In genomic region chr13:36190771-36191170, GRCh38 we compare ENCODE assay signal across 19 cellular contexts. TPM values are rescaled to one million over a fixed set of nuclear protein-coding genes. Genes with fewer than 3 reads are reported as not detected.
"Had no signal": no experiment of that assay in that cellular context is flagged by ENCODE, and none has a peak within 500 bp of the region (broad histone marks: within the 10 kb centered on the region; RNA-seq: fewer than 3 reads in every experiment).

No MANE protein-coding gene starts in this region.

- H3K27ac Mint-ChIP-seq: activated CD4-positive, alpha-beta memory T cell treated with anti-CD3 and anti-CD28 coated beads, Interleukin-2, amount 10 ng/mL, durations not matched to agents 7 days and 5 days; activated naive CD4-positive, alpha-beta T cell treated with anti-CD3 and anti-CD28 coated beads, Interleukin-2, amount 50 U/mL, for 24 hours; brain; natural killer cell treated with Interleukin-12 subunit alpha and Interleukin-12 subunit beta and Interleukin-15 and Interleukin-18, amount 100 ng/mL, for 72 hours; progenitor cell of endocrine pancreas; stimulated activated naive CD8-positive, alpha-beta T cell treated with anti-CD3 and anti-CD28 coated beads, Interleukin-15, Interleukin-2, amounts not matched to agents 100 ng/mL and 50 ng/mL, for 24 hours; T-helper 17 cell; type B pancreatic cell had no signal

- DNase-seq: activated CD4-positive, alpha-beta memory T cell treated with anti-CD3 and anti-CD28 coated beads, Interleukin-2, amount 10 ng/mL, durations not matched to agents 7 days and 5 days; activated CD4-positive, alpha-beta T cell treated with anti-CD3 and anti-CD28 coated beads for 4 hours; activated effector memory CD4-positive, alpha-beta T cell treated with anti-CD3 and anti-CD28 coated beads, Interleukin-2, amount 50 U/mL, for 16 hours; activated T-cell treated with anti-CD3 and anti-CD28 coated beads, Interleukin-2, amount 50 U/mL, for 4 hours; adrenal gland; dermis blood vessel endothelial cell; hippocampal formation; left ventricle myocardium inferior; nucleus accumbens; right cardiac atrium; T-helper 17 cell had no signal

- H3K4me3 Mint-ChIP-seq: activated CD4-positive, alpha-beta memory T cell treated with anti-CD3 and anti-CD28 coated beads, Interleukin-2, amount 10 ng/mL, durations not matched to agents 7 days and 5 days; activated naive CD4-positive, alpha-beta T cell treated with anti-CD3 and anti-CD28 coated beads, Interleukin-2, amount 50 U/mL, for 24 hours; activated T-cell treated with anti-CD3 and anti-CD28 coated beads, Interleukin-2, amount 50 U/mL, for 4 hours; brain; natural killer cell treated with Interleukin-12 subunit alpha and Interleukin-12 subunit beta and Interleukin-15 and Interleukin-18, amount 100 ng/mL, for 72 hours; stimulated activated naive CD8-positive, alpha-beta T cell treated with anti-CD3 and anti-CD28 coated beads, Interleukin-15, Interleukin-2, amounts not matched to agents 100 ng/mL and 50 ng/mL, for 24 hours; T-helper 17 cell; type B pancreatic cell had no signal

- H3K36me3 Mint-ChIP-seq: activated naive CD4-positive, alpha-beta T cell treated with anti-CD3 and anti-CD28 coated beads, Interleukin-2, amount 50 U/mL, for 24 hours; brain; natural killer cell treated with Interleukin-12 subunit alpha and Interleukin-12 subunit beta and Interleukin-15 and Interleukin-18, amount 100 ng/mL, for 72 hours; type B pancreatic cell had no signal

- H3K9me3 Mint-ChIP-seq: activated CD4-positive, alpha-beta memory T cell treated with anti-CD3 and anti-CD28 coated beads, Interleukin-2, amount 10 ng/mL, durations not matched to agents 7 days and 5 days; activated naive CD4-positive, alpha-beta T cell treated with anti-CD3 and anti-CD28 coated beads, Interleukin-2, amount 50 U/mL, for 24 hours; activated T-cell treated with anti-CD3 and anti-CD28 coated beads, Interleukin-2, amount 50 U/mL, for 4 hours; brain; stimulated activated naive CD8-positive, alpha-beta T cell treated with anti-CD3 and anti-CD28 coated beads, Interleukin-15, Interleukin-2, amounts not matched to agents 100 ng/mL and 50 ng/mL, for 24 hours; type B pancreatic cell had no signal

- H3K4me1 Mint-ChIP-seq: activated CD4-positive, alpha-beta memory T cell treated with anti-CD3 and anti-CD28 coated beads, Interleukin-2, amount 10 ng/mL, durations not matched to agents 7 days and 5 days; activated naive CD4-positive, alpha-beta T cell treated with anti-CD3 and anti-CD28 coated beads, Interleukin-2, amount 50 U/mL, for 24 hours; T-helper 17 cell had no signal

- H3K27me3 Mint-ChIP-seq: activated CD4-positive, alpha-beta memory T cell treated with anti-CD3 and anti-CD28 coated beads, Interleukin-2, amount 10 ng/mL, durations not matched to agents 7 days and 5 days; natural killer cell treated with Interleukin-12 subunit alpha and Interleukin-12 subunit beta and Interleukin-15 and Interleukin-18, amount 100 ng/mL, for 72 hours; progenitor cell of endocrine pancreas; stimulated activated naive CD8-positive, alpha-beta T cell treated with anti-CD3 and anti-CD28 coated beads, Interleukin-15, Interleukin-2, amounts not matched to agents 100 ng/mL and 50 ng/mL, for 24 hours had no signal

- H3K4me3 ChIP-seq: adrenal gland, left ventricle myocardium inferior, smooth muscle cell had no signal

- ATAC-seq: activated T-cell treated with anti-CD3 and anti-CD28 coated beads, Interleukin-2, amount 50 U/mL, for 4 hours; natural killer cell treated with Interleukin-12 subunit alpha and Interleukin-12 subunit beta and Interleukin-15 and Interleukin-18, amount 100 ng/mL, for 72 hours; right cardiac atrium; T-helper 17 cell had no signal

RNA-seq across cellular contexts. Expression of gene SOHLH2, which starts 23.6 kb away (rescaled TPM):
- total RNA-seq: activated CD4-positive, alpha-beta memory T cell treated with anti-CD3 and anti-CD28 coated beads, Interleukin-2, amount 10 ng/mL, durations not matched to agents 7 days and 5 days; activated T-cell treated with anti-CD3 and anti-CD28 coated beads, Interleukin-2, amount 50 U/mL, for 4 hours; left ventricle myocardium inferior; natural killer cell treated with Interleukin-12 subunit alpha and Interleukin-12 subunit beta and Interleukin-15 and Interleukin-18, amount 100 ng/mL, for 72 hours; T-helper 17 cell had no signal
- polyA plus RNA-seq: keratinocyte, smooth muscle cell had no signal

RNA-seq across cellular contexts. Expression of gene DCLK1, which starts 59.6 kb away (rescaled TPM):
- total RNA-seq: activated CD4-positive, alpha-beta memory T cell treated with anti-CD3 and anti-CD28 coated beads, Interleukin-2, amount 10 ng/mL, durations not matched to agents 7 days and 5 days; activated T-cell treated with anti-CD3 and anti-CD28 coated beads, Interleukin-2, amount 50 U/mL, for 4 hours; natural killer cell treated with Interleukin-12 subunit alpha and Interleukin-12 subunit beta and Interleukin-15 and Interleukin-18, amount 100 ng/mL, for 72 hours; T-helper 17 cell had no signal
- polyA plus RNA-seq: smooth muscle cell had no signal
